Comparison of ENCODE assay signal across 13 cellular contexts in the genomic region with DNA sequence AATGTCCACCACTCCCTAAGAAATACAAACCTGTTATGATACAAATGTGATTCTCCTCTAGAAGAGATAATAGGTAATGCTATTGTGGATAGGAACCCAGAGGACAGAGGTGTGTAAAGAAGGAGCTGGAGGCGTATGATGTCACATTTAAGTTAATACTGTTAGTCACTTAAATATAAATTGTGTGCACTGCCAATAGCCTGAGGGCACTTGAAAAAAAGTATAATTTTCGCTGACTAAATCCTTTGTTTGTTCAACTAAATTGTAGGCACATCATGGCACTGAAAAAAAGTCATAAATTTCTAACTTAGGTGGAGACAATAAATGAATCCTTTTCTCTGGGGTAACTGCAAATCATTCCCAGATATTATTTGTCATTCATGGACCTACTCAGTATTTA. TPM values are rescaled to one million over a fixed set of nuclear protein-coding genes. Genes with fewer than 3 reads are reported as not detected.
DNase-seq lines count a peak whose midpoint lies in the region; ATAC-seq lines count a peak whose summit lies in the region.
"Had no signal": no experiment of that assay in that cellular context is flagged by ENCODE, and none has a peak within 500 bp of the region (broad histone marks: within the 10 kb centered on the region; RNA-seq: fewer than 3 reads in every experiment).

No MANE protein-coding gene starts in this region.

- H3K9me2 ChIP-seq in GM23248 (ENCODE audit: insufficient read depth), result no peaks in the 10 kb centered on the region

- no peaks in the 10 kb centered on the region for H3F3A ChIP-seq in GM23248 (ENCODE audit: insufficient read depth)

- H3K36me3 Mint-ChIP-seq in activated naive CD4-positive, alpha-beta T cell treated with anti-CD3 and anti-CD28 coated beads for 36 hours (ENCODE audit: low read depth), result peaks cover 14% of the 10 kb centered on the region
- peaks cover 5% of the 10 kb centered on the region for H3K36me3 Mint-ChIP-seq in activated naive CD8-positive, alpha-beta T cell

- whole genome bisulfite sequencing in GM23248 (ENCODE audit: low coverage in 1 of 2, low lambda C conversion rate in 2 of 2, missing lambda C conversion rate in 2 of 2), 2 experiments, result 83 to 91% methylated on average over 2 of the region's 2 CpGs

- H3K9me3 ChIP-seq in skeletal muscle tissue (ENCODE audit: control insufficient read depth in 3 of 3, low read length in 3 of 3) (no peaks in the 10 kb centered on the region), GM23248 (ENCODE audit: low read depth) (no peaks in the 10 kb centered on the region)

- no peak for ATAC-seq in GM18868 (IDR thresholded peaks at IDR 0.05; ENCODE audit: unreplicated experiment)

- DNase-seq in activated naive CD4-positive, alpha-beta T cell treated with anti-CD3 and anti-CD28 coated beads for 36 hours, result no peak
- no peak for DNase-seq in activated naive CD4-positive, alpha-beta T cell (lab: John Stamatoyannopoulos, UW)
- peak; percentile 77 for DNase-seq in M059J (ENCODE audit: low read depth)
- no peak for DNase-seq in cerebellum (ENCODE audit: low spot score)
- no peak for DNase-seq in GM23248
- DNase-seq: activated T-cell treated with anti-CD3 and anti-CD28 coated beads, Interleukin-2, amount 50 U/mL, for 48 hours; erythroblast; GDM1; Kasumi-1; NCI-H226 had no signal

- intact Hi-C loops in activated naive CD4-positive, alpha-beta T cell treated with anti-CD3 and anti-CD28 coated beads for 36 hours (cut with micrococcal nuclease), result loop anchor here (10.0 kb wide), 1 partner anchor 1460 kb away; no protein-coding TSS in a partner anchor

- no peaks in the 10 kb centered on the region for H3K79me2 ChIP-seq in GM23248 (ENCODE audit: insufficient read depth)

- peaks cover 65 to 87% (median 76%) of the 10 kb centered on the region in 3 donors for H3K4me1 ChIP-seq in skeletal muscle tissue (ENCODE audit: control insufficient read depth in 3 of 3, insufficient read depth in 3 of 3, low read length in 3 of 3)
- no peaks in the 10 kb centered on the region for H3K4me1 ChIP-seq in GM23248 (ENCODE audit: insufficient read depth)

- in situ Hi-C loops in GM23248 (cut with MboI), result no loop called here

- H3K27ac ChIP-seq in skeletal muscle tissue (ENCODE audit: low read depth, low read length) (peak overlapping the region; percentile 95), GM23248 (no peak overlapping the region)

- CTCF ChIA-PET in activated naive CD4-positive, alpha-beta T cell treated with anti-CD3 and anti-CD28 coated beads for 36 hours (lab: Charles Lee), result interaction anchor here (5.0 to 13.6 kb wide), 3 partner anchors 18 to 53 kb away, joined by 23 to 226 read pairs (median 43); no protein-coding TSS in a partner anchor

- no peaks in the 10 kb centered on the region for H3K36me3 ChIP-seq in skeletal muscle tissue (ENCODE audit: control insufficient read depth in 3 of 3, insufficient read depth in 3 of 3, low read length in 3 of 3)
- no peaks in the 10 kb centered on the region for H3K36me3 ChIP-seq in GM23248 (ENCODE audit: low read depth)

- H3K4me3 ChIP-seq in skeletal muscle tissue (ENCODE audit: low read length in 3 of 3) (no peak overlapping the region), GM23248 (no peak overlapping the region)

- no peaks in the 10 kb centered on the region for H3K9me3 Mint-ChIP-seq in activated naive CD4-positive, alpha-beta T cell treated with anti-CD3 and anti-CD28 coated beads for 36 hours
- no peaks in the 10 kb centered on the region for H3K9me3 Mint-ChIP-seq in activated naive CD8-positive, alpha-beta T cell (ENCODE audit: low read depth)

- H3K27me3 ChIP-seq in skeletal muscle tissue (ENCODE audit: control insufficient read depth in 3 of 3, insufficient read depth in 3 of 3, low read length in 3 of 3) (no peaks in the 10 kb centered on the region), GM23248 (replicated peaks; ENCODE audit: insufficient read depth) (no peaks in the 10 kb centered on the region)

- H2AFZ ChIP-seq in GM23248, result no peak overlapping the region

- H3K4me3 Mint-ChIP-seq in activated naive CD4-positive, alpha-beta T cell treated with anti-CD3 and anti-CD28 coated beads for 36 hours, result no peak overlapping the region
- peak overlapping the region; percentile 96 for H3K4me3 Mint-ChIP-seq in activated naive CD8-positive, alpha-beta T cell

- peaks cover 77% of the 10 kb centered on the region for H3K4me1 Mint-ChIP-seq in activated naive CD4-positive, alpha-beta T cell treated with anti-CD3 and anti-CD28 coated beads for 36 hours (ENCODE audit: low read depth)
- H3K4me1 Mint-ChIP-seq in activated naive CD8-positive, alpha-beta T cell (ENCODE audit: low read depth), result peaks cover 84% of the 10 kb centered on the region

- no peaks in the 10 kb centered on the region for H3K27me3 Mint-ChIP-seq in activated naive CD4-positive, alpha-beta T cell treated with anti-CD3 and anti-CD28 coated beads for 36 hours (ENCODE audit: low read depth)
- H3K27me3 Mint-ChIP-seq in activated naive CD8-positive, alpha-beta T cell, result no peaks in the 10 kb centered on the region

- no peak overlapping the region for H3K9ac ChIP-seq in skeletal muscle tissue (ENCODE audit: low read depth in 1 of 3, low read length in 3 of 3)
- no peak overlapping the region for H3K9ac ChIP-seq in GM23248

- no peaks in the 10 kb centered on the region for H4K20me1 ChIP-seq in GM23248 (ENCODE audit: insufficient read depth)

- peak overlapping the region; percentile 95 for H3K27ac Mint-ChIP-seq in activated naive CD4-positive, alpha-beta T cell treated with anti-CD3 and anti-CD28 coated beads for 36 hours
- H3K27ac Mint-ChIP-seq in activated naive CD8-positive, alpha-beta T cell, result peak overlapping the region; percentile 99

- no peak overlapping the region for H3K4me2 ChIP-seq in GM23248 (ENCODE audit: unreplicated experiment)

RNA-seq across cellular contexts. Expression of a gene that starts 4.4 kb away (rescaled TPM):
- 10 to 100 TPM; 27.3 to 27.9 TPM for total RNA-seq in activated naive CD4-positive, alpha-beta T cell treated with anti-CD3 and anti-CD28 coated beads for 36 hours
- total RNA-seq in M059J (2014; rRNA removed; shearing (Covaris generic)), result 0.15 and 0.81 TPM in 2 replicates
- total RNA-seq in skeletal muscle tissue (45.9 TPM), cerebellum (5.3 TPM)
- 0.22 TPM in 1 of 2 replicates, not detected in the other for total RNA-seq in GM23248 (2014; rRNA removed; shearing (Covaris generic))
- polyA plus RNA-seq in GM23248 (2016; fragmentation: Nextera tagmentation; extraction: Ambion mirVana), result 0.15 and 0.23 TPM in 2 replicates
